ENCODE assay signal across 1 cellular context in the genomic region with DNA sequence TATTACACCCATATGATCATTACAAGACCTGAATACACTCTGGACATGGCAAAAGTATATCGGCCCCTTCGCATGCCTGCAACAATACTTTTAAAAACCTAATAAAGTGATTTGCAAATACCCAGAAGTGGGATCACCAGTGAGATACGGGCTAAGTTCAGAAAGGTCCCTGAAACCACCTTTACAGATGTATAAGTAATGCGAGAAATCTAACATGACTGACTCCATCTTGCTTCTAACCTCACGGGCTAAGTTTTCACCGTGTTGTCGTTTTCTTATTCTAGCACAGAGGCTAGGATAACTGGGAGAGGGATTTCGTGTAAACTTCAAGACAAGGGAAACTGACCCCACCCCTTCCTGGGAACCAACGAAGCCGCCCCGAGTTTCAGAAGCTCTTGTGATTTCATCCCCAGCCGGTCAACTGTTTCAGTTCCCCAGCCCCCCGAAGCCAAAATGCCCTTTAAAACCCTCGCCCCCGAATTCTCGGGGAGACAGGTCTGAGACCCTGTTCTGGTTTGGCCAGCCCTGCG.
TF ChIP-seq lines count a peak whose summit lies in the region.

No MANE protein-coding gene starts in this region.

TF ChIP-seq in H1, 55 proteins besides CTCF, POLR2A, EP300 and RAD21:
- TF ChIP-seq NANOG (IDR thresholded peaks at IDR 0.05; ENCODE audit: insufficient read depth, low read depth, low read length, poor library complexity, severe bottlenecking) (no peak), BACH1 (IDR thresholded peaks at IDR 0.05; ENCODE audit: low read length) (no peak), SUZ12 (IDR thresholded peaks at IDR 0.05; ENCODE audit: low read length) (no peak)
